8 cellular contexts compared by ENCODE assay signal in genomic region chr15:95291878-95292472, GRCh38.
DNase-seq lines count a peak whose midpoint lies in the region; ATAC-seq and TF ChIP-seq lines count a peak whose summit lies in the region.

No MANE protein-coding gene starts in this region.

- peak; percentile 52 for TF ChIP-seq RAD21 in IMR-90 (IDR thresholded peaks at IDR 0.05; ENCODE audit: low read length)

- no peaks in the 10 kb centered on the region for H3K36me3 Mint-ChIP-seq in stimulated activated effector memory CD8-positive, alpha-beta T cell treated with anti-CD3 and anti-CD28 coated beads, Interleukin-12 subunit alpha, Interleukin-12 subunit beta, amount 100 ng/mL, for 72 hours

- H3K4me1 ChIP-seq in heart left ventricle (peaks cover 0 to 33% (median 5%) of the 10 kb centered on the region in 12 donors), right cardiac atrium (ENCODE audit: control insufficient read depth, insufficient read depth, low read length) (peaks cover 3% of the 10 kb centered on the region), IMR-90 (ENCODE audit: control insufficient read depth, insufficient read depth, low read length) (peaks cover 16% of the 10 kb centered on the region)

- POLR2A ChIA-PET in IMR-90 (lab: Charles Lee; ENCODE audit: unreplicated experiment), result no interaction called here

- no peak overlapping the region for H2BK120ac ChIP-seq in IMR-90 (ENCODE audit: low read depth, low read length)

- H3K9me1 ChIP-seq in IMR-90 (ENCODE audit: insufficient read depth, low read length), result peaks cover 6% of the 10 kb centered on the region; the same call in 1 of the 2 replicates

- no peak overlapping the region for H2BK15ac ChIP-seq in IMR-90 (ENCODE audit: low read depth, low read length)

- H3K27ac ChIP-seq in heart left ventricle (no peak overlapping the region), right cardiac atrium (ENCODE audit: low read length) (no peak overlapping the region), IMR-90 (ENCODE audit: insufficient read depth, low read length) (no peak overlapping the region)

- no peaks in the 10 kb centered on the region for H3K79me1 ChIP-seq in IMR-90 (ENCODE audit: low read depth in 1 of 2, low read length in 2 of 2)

- no peak overlapping the region for H2AK5ac ChIP-seq in IMR-90 (ENCODE audit: low read depth, low read length)

- H3K27ac Mint-ChIP-seq in stimulated activated effector memory CD8-positive, alpha-beta T cell treated with anti-CD3 and anti-CD28 coated beads, Interleukin-12 subunit alpha, Interleukin-12 subunit beta, amount 100 ng/mL, for 72 hours, result no peak overlapping the region

- no peak for TF ChIP-seq POLR2A in heart left ventricle (IDR thresholded peaks at IDR 0.05)
- no peak for TF ChIP-seq POLR2A in IMR-90 (IDR thresholded peaks at IDR 0.05; ENCODE audit: low read depth, low read length)

- CTCF ChIA-PET in IMR-90 (lab: Yijun Ruan, JAX), result interaction anchor here (0.7 to 0.9 kb wide), 3 partner anchors 12 to 265 kb away, joined by 3 to 4 read pairs (median 3); no protein-coding TSS in a partner anchor

- no peaks in the 10 kb centered on the region for H3K9me3 Mint-ChIP-seq in stimulated activated effector memory CD8-positive, alpha-beta T cell treated with anti-CD3 and anti-CD28 coated beads, Interleukin-12 subunit alpha, Interleukin-12 subunit beta, amount 100 ng/mL, for 72 hours

- 71 to 82% (median 75%) methylated on average over 3 of the region's 3 CpGs for WGBS in heart left ventricle, 4 donors
- 77% methylated on average over 3 of the region's 3 CpGs for WGBS in right cardiac atrium
- no CpG with 5 or more reads among the region's 3 CpGs for WGBS in IMR-90 (ENCODE audit: extremely low coverage in 2 of 2, insufficient read length in 1 of 2), 2 experiments

- H2BK5ac ChIP-seq in IMR-90 (ENCODE audit: low read depth, low read length, poor library complexity, severe bottlenecking), result no peak overlapping the region

- H3K9me3 ChIP-seq in heart left ventricle, result no peaks in the 10 kb centered on the region
- H3K9me3 ChIP-seq in right cardiac atrium (ENCODE audit: control insufficient read depth, low read length), result no peaks in the 10 kb centered on the region
- H3K9me3 ChIP-seq in IMR-90 (ENCODE audit: control insufficient read depth, insufficient read depth, low read length), result no peaks in the 10 kb centered on the region

- H3K9ac ChIP-seq in IMR-90 (ENCODE audit: low read depth, low read length), result no peak overlapping the region

- no peak overlapping the region for H2AK9ac ChIP-seq in IMR-90 (replicated peaks; ENCODE audit: low read depth, low read length, poor library complexity)

- no peak overlapping the region for H3K18ac ChIP-seq in IMR-90 (ENCODE audit: low read depth, low read length)

- H3K56ac ChIP-seq in IMR-90 (ENCODE audit: extremely low read depth, insufficient read depth, low read length), result no peak overlapping the region

- peaks cover under 1% of the 10 kb centered on the region for H3K4me1 Mint-ChIP-seq in stimulated activated effector memory CD8-positive, alpha-beta T cell treated with anti-CD3 and anti-CD28 coated beads, Interleukin-12 subunit alpha, Interleukin-12 subunit beta, amount 100 ng/mL, for 72 hours

- H3K4me3 ChIP-seq in heart left ventricle (no peak overlapping the region), right cardiac atrium (ENCODE audit: low read length) (no peak overlapping the region), IMR-90 (ENCODE audit: insufficient read depth, low read depth, low read length) (no peak overlapping the region)

- H2BK20ac ChIP-seq in IMR-90 (ENCODE audit: low read depth, low read length), result peak overlapping the region; percentile 26; the same call in 1 of the 2 replicates

- in situ Hi-C loops in IMR-90 (cut with MboI; ENCODE audit: low sequenced_read_pairs), result loop anchor here (10.0 kb wide), 1 partner anchor 1043 kb away; the partner anchor contains the start of gene NR2F2

- TF ChIP-seq CTCF in heart left ventricle (IDR thresholded peaks at IDR 0.05) (peak; percentile 47 to 78 (median 66)), IMR-90 (conservative IDR thresholded peaks at IDR 0.05; ENCODE audit: low read depth, low read length) (peak; percentile 59)

- no peak overlapping the region for H2AFZ ChIP-seq in IMR-90 (replicated peaks; ENCODE audit: low read length, poor library complexity)

- ATAC-seq in heart left ventricle, result no peak
- ATAC-seq in right cardiac atrium, result no peak
- no peak for ATAC-seq in IMR-90 (ENCODE audit: low read depth)
- no peak for ATAC-seq in GM19324 (IDR thresholded peaks at IDR 0.05; ENCODE audit: low FRiP score, unreplicated experiment)
- no peak for ATAC-seq in stimulated activated effector memory CD8-positive, alpha-beta T cell treated with anti-CD3 and anti-CD28 coated beads, Interleukin-12 subunit alpha, Interleukin-12 subunit beta, amount 100 ng/mL, for 72 hours

- H3K14ac ChIP-seq in IMR-90 (replicated peaks; ENCODE audit: low read depth, low read length), result no peak overlapping the region

- intact Hi-C loops in heart left ventricle (cut with DNase I), result loop anchor here in 4 of 10 donors (10.0 kb wide), 3 partner anchors 267 to 617 kb away; no protein-coding TSS in a partner anchor
- intact Hi-C loops in right cardiac atrium (cut with DNase I), result no loop called here
- intact Hi-C loops in IMR-90 (cut with micrococcal nuclease), result loop anchor here (2.0 to 5.0 kb wide), 2 partner anchors 15 to 35 kb away; no protein-coding TSS in a partner anchor

- H3K4me2 ChIP-seq in IMR-90 (ENCODE audit: low read depth, low read length), result no peak overlapping the region

- no peak overlapping the region for H3K23ac ChIP-seq in IMR-90 (ENCODE audit: low read depth, low read length)

- dilution Hi-C loops in IMR-90 (cut with HindIII; ENCODE audit: low sequenced_read_pairs, unreplicated experiment), result no loop called here

- no peak overlapping the region for H4K91ac ChIP-seq in IMR-90 (ENCODE audit: insufficient read depth, low read depth, low read length)

- H4K5ac ChIP-seq in IMR-90 (ENCODE audit: low read depth, low read length), result no peak overlapping the region

- no peak overlapping the region for H3K4me3 Mint-ChIP-seq in stimulated activated effector memory CD8-positive, alpha-beta T cell treated with anti-CD3 and anti-CD28 coated beads, Interleukin-12 subunit alpha, Interleukin-12 subunit beta, amount 100 ng/mL, for 72 hours

- H4K8ac ChIP-seq in IMR-90 (ENCODE audit: low read depth in 2 of 2, low read length in 2 of 2), result no peak overlapping the region

- no peaks in the 10 kb centered on the region for H4K20me1 ChIP-seq in IMR-90 (ENCODE audit: insufficient read depth, low read length)

- DNase-seq in heart left ventricle, result no peak
- DNase-seq in right cardiac atrium, result no peak
- DNase-seq in IMR-90, result peak; percentile 56
- peak; percentile 44 for DNase-seq in amniotic epithelial cell (ENCODE audit: low read depth)
- peak; percentile 27 for DNase-seq in kidney glomerular epithelial cell (lab: John Stamatoyannopoulos, UW)
- no peak for DNase-seq in stimulated activated effector memory CD8-positive, alpha-beta T cell treated with anti-CD3 and anti-CD28 coated beads, Interleukin-12 subunit alpha, Interleukin-12 subunit beta, amount 100 ng/mL, for 72 hours (ENCODE audit: low spot score in 2 of 2)
- no peak for DNase-seq in NCI-H446 treated with DMSO at 0.1 percent for 48 hours (lab: John Stamatoyannopoulos, UW)

- no peak overlapping the region for H3K4ac ChIP-seq in IMR-90 (ENCODE audit: low read depth, low read length)

- H3K36me3 ChIP-seq in heart left ventricle (no peaks in the 10 kb centered on the region), IMR-90 (ENCODE audit: control insufficient read depth, insufficient read depth, low read length) (no peaks in the 10 kb centered on the region)

- H3K27me3 ChIP-seq in heart left ventricle, result no peaks in the 10 kb centered on the region
- H3K27me3 ChIP-seq in right cardiac atrium (ENCODE audit: control insufficient read depth, insufficient read depth), result no peaks in the 10 kb centered on the region
- H3K27me3 ChIP-seq in IMR-90 (ENCODE audit: control insufficient read depth, insufficient read depth, low read length), result no peaks in the 10 kb centered on the region

- BruUV-seq in IMR-90 (replicated peaks; lab: Mats Ljungman, UMichigan), result no TSS peak

TF ChIP-seq in IMR-90, 13 proteins besides CTCF, POLR2A, EP300 and RAD21:
- TF ChIP-seq RCOR1 (IDR thresholded peaks at IDR 0.05; ENCODE audit: insufficient replicate concordance, low read length) (no peak), SMC3 (IDR thresholded peaks at IDR 0.05; ENCODE audit: low read depth, low read length) (peak; percentile 39; the same call in 1 of the 2 replicates)
TF ChIP-seq in IMR-90: peak in this region for 1.

Comparison
In these comparisons a context has a peak if more than half of its experiments do, and no peak if none do; other contexts are left out.
1. DNase-seq: peak in IMR-90 (single experiment), amniotic epithelial cell (single experiment) and kidney glomerular epithelial cell (single experiment); none in heart left ventricle (0 of 5), right cardiac atrium (0 of 3), stimulated activated effector memory CD8-positive, alpha-beta T cell treated with anti-CD3 and anti-CD28 coated beads, Interleukin-12 subunit alpha, Interleukin-12 subunit beta, amount 100 ng/mL, for 72 hours (0 of 2) and NCI-H446 treated with DMSO at 0.1 percent for 48 hours (single experiment).